ENCODE assay signal across 21 cellular contexts in genomic region chr1:31196685-31197084, GRCh38. TPM values are rescaled to one million over a fixed set of nuclear protein-coding genes. Genes with fewer than 3 reads are reported as not detected.
DNase-seq lines count a peak whose midpoint lies in the region; ATAC-seq and TF ChIP-seq lines count a peak whose summit lies in the region.
"Had no signal": no experiment of that assay in that cellular context is flagged by ENCODE, and none has a peak within 500 bp of the region (broad histone marks: within the 10 kb centered on the region; RNA-seq: fewer than 3 reads in every experiment).

No MANE protein-coding gene starts in this region.

- H3K9me3 Mint-ChIP-seq in stimulated activated naive CD8-positive, alpha-beta T cell treated with anti-CD3 and anti-CD28 coated beads, Interleukin-15, amount 100 ng/mL, for 72 hours, result no peaks in the 10 kb centered on the region
- H3K9me3 Mint-ChIP-seq: activated CD8-positive, alpha-beta T cell treated with anti-CD3 and anti-CD28 coated beads for 36 hours; nephron progenitor cell; stimulated activated naive B cell treated with anti-CD40 and anti-IgM and Interleukin-4, amounts not matched to agents 10 μg/mL and 1 μg/mL and 100 μg/mL, for 72 hours had no signal

- TF ChIP-seq CTCF in PC-3 (conservative IDR thresholded peaks at IDR 0.05; ENCODE audit: low read depth, low read length) (no peak), epithelial cell of proximal tubule (conservative IDR thresholded peaks at IDR 0.05; ENCODE audit: low read depth, low read length) (no peak), osteoblast (IDR thresholded peaks at IDR 0.05; ENCODE audit: extremely low read depth, low read depth, low read length) (no peak)

- H3K27ac Mint-ChIP-seq in stimulated activated naive CD8-positive, alpha-beta T cell treated with anti-CD3 and anti-CD28 coated beads, Interleukin-15, amount 100 ng/mL, for 72 hours, result no peak overlapping the region
- H3K27ac Mint-ChIP-seq: activated CD8-positive, alpha-beta T cell treated with anti-CD3 and anti-CD28 coated beads for 36 hours; nephron progenitor cell; stimulated activated naive B cell treated with anti-CD40 and anti-IgM and Interleukin-4, amounts not matched to agents 10 μg/mL and 1 μg/mL and 100 μg/mL, for 72 hours had no signal

- H4K20me1 ChIP-seq in PC-3 (ENCODE audit: low read length) (no peaks in the 10 kb centered on the region), osteoblast (ENCODE audit: insufficient read depth, low read length) (no peaks in the 10 kb centered on the region)
- H4K20me1 ChIP-seq: BLaER1 treated with 17β-estradiol and CSF1 and Interleukin-3, amounts not matched to agents 10 nM and 100 nM had no signal

- no peaks in the 10 kb centered on the region for H3F3A ChIP-seq in PC-3 (ENCODE audit: low read length, unreplicated experiment)

- H3K4me2 ChIP-seq in PC-3 (ENCODE audit: low read length) (no peak overlapping the region), osteoblast (ENCODE audit: insufficient read depth, low read length) (no peak overlapping the region)
- H3K4me2 ChIP-seq: BLaER1 treated with 17β-estradiol and CSF1 and Interleukin-3, amounts not matched to agents 10 nM and 100 nM; KMS-11 had no signal

- POLR2A ChIA-PET in PC-3 (lab: Charles Lee; ENCODE audit: unreplicated experiment), result no interaction called here

- intact Hi-C loops in PC-3 (cut with micrococcal nuclease), result no loop called here

- H3K27ac ChIP-seq in PC-3 (ENCODE audit: low read length) (no peak overlapping the region), osteoblast (ENCODE audit: low read depth, low read length) (no peak overlapping the region)
- H3K27ac ChIP-seq: BLaER1 treated with 17β-estradiol and CSF1 and Interleukin-3, amounts not matched to agents 10 nM and 100 nM; colonic mucosa; KMS-11; upper lobe of left lung had no signal

- H3K4me3 ChIP-seq in PC-3 (ENCODE audit: low read length) (no peak overlapping the region), epithelial cell of proximal tubule (ENCODE audit: low read depth, low read length) (no peak overlapping the region), osteoblast (ENCODE audit: insufficient read depth, low read length) (no peak overlapping the region)
- H3K4me3 ChIP-seq: BLaER1 treated with 17β-estradiol and CSF1 and Interleukin-3, amounts not matched to agents 10 nM and 100 nM; colonic mucosa; HAP-1; lung; upper lobe of left lung had no signal

- no peak overlapping the region for H3K9ac ChIP-seq in PC-3 (ENCODE audit: low read length)
- H3K9ac ChIP-seq: BLaER1 treated with 17β-estradiol and CSF1 and Interleukin-3, amounts not matched to agents 10 nM and 100 nM; KMS-11 had no signal

- H3K36me3 ChIP-seq in PC-3 (ENCODE audit: low read depth, low read length) (no peaks in the 10 kb centered on the region), osteoblast (ENCODE audit: insufficient read depth, low read length) (no peaks in the 10 kb centered on the region)
- H3K36me3 ChIP-seq: BLaER1 treated with 17β-estradiol and CSF1 and Interleukin-3, amounts not matched to agents 10 nM and 100 nM; colonic mucosa; HAP-1; upper lobe of left lung had no signal

- H3K9me3 ChIP-seq in PC-3 (ENCODE audit: low read length) (no peaks in the 10 kb centered on the region), osteoblast (ENCODE audit: low read depth, low read length) (no peaks in the 10 kb centered on the region)
- H3K9me3 ChIP-seq: BLaER1 treated with 17β-estradiol and CSF1 and Interleukin-3, amounts not matched to agents 10 nM and 100 nM; colonic mucosa; HAP-1; upper lobe of left lung had no signal

- no TSS peak for BruUV-seq in PC-3 (replicated peaks; lab: Mats Ljungman, UMichigan)

- H3K4me1 Mint-ChIP-seq in stimulated activated naive CD8-positive, alpha-beta T cell treated with anti-CD3 and anti-CD28 coated beads, Interleukin-15, amount 100 ng/mL, for 72 hours, result no peaks in the 10 kb centered on the region
- H3K4me1 Mint-ChIP-seq: stimulated activated naive B cell treated with anti-CD40 and anti-IgM and Interleukin-4, amounts not matched to agents 10 μg/mL and 1 μg/mL and 100 μg/mL, for 72 hours had no signal

- ATAC-seq in PC-3, result peak; percentile 80
- ATAC-seq in stimulated activated naive CD8-positive, alpha-beta T cell treated with anti-CD3 and anti-CD28 coated beads, Interleukin-15, amount 100 ng/mL, for 72 hours, result no peak
- ATAC-seq in HG03571 (IDR thresholded peaks at IDR 0.05; ENCODE audit: unreplicated experiment), result no peak
- ATAC-seq: activated CD8-positive, alpha-beta T cell treated with anti-CD3 and anti-CD28 coated beads for 36 hours; stimulated activated naive B cell treated with anti-CD40 and anti-IgM and Interleukin-4, amounts not matched to agents 10 μg/mL and 1 μg/mL and 100 μg/mL, for 72 hours had no signal

- no peaks in the 10 kb centered on the region for H3K9me2 ChIP-seq in PC-3 (replicated peaks; ENCODE audit: low read length)

- H3K4me3 Mint-ChIP-seq in stimulated activated naive CD8-positive, alpha-beta T cell treated with anti-CD3 and anti-CD28 coated beads, Interleukin-15, amount 100 ng/mL, for 72 hours, result no peak overlapping the region
- H3K4me3 Mint-ChIP-seq: activated CD8-positive, alpha-beta T cell treated with anti-CD3 and anti-CD28 coated beads for 36 hours; nephron progenitor cell; stimulated activated naive B cell treated with anti-CD40 and anti-IgM and Interleukin-4, amounts not matched to agents 10 μg/mL and 1 μg/mL and 100 μg/mL, for 72 hours had no signal

- DNase-seq in GM04503 (ENCODE audit: low read depth), result peak; percentile 57
- peak; percentile 86 for DNase-seq in PC-3
- peak; percentile 59 for DNase-seq in epithelial cell of proximal tubule (ENCODE audit: low read depth)
- peak; percentile 94 for DNase-seq in osteoblast (ENCODE audit: insufficient read length, low spot score, missing footprints)
- DNase-seq in activated CD4-positive, alpha-beta T cell treated with anti-CD3 and anti-CD28 coated beads, Interleukin-2, amount 50 U/mL, for 48 hours, result no peak
- no peak for DNase-seq in stimulated activated naive CD8-positive, alpha-beta T cell treated with anti-CD3 and anti-CD28 coated beads, Interleukin-15, amount 100 ng/mL, for 72 hours
- no peak for DNase-seq in Ammon's horn (ENCODE audit: low spot score)
- DNase-seq: activated CD8-positive, alpha-beta T cell treated with anti-CD3 and anti-CD28 coated beads for 36 hours; colonic mucosa; DMS53; NCI-H187; NCI-H510A; nephron progenitor cell; stimulated activated naive B cell treated with anti-CD40 and anti-IgM and Interleukin-4, amounts not matched to agents 10 μg/mL and 1 μg/mL and 100 μg/mL, for 72 hours; upper lobe of left lung had no signal

- H3K79me2 ChIP-seq in PC-3 (ENCODE audit: low read length) (no peaks in the 10 kb centered on the region), osteoblast (ENCODE audit: insufficient read depth, low read length) (no peaks in the 10 kb centered on the region)

- H3K4me1 ChIP-seq in PC-3 (ENCODE audit: insufficient read depth, low read length) (no peaks in the 10 kb centered on the region), osteoblast (ENCODE audit: insufficient read depth, low read length) (no peaks in the 10 kb centered on the region)
- H3K4me1 ChIP-seq: BLaER1 treated with 17β-estradiol and CSF1 and Interleukin-3, amounts not matched to agents 10 nM and 100 nM; colonic mucosa; HAP-1; upper lobe of left lung had no signal

- CTCF ChIA-PET in PC-3 (lab: Charles Lee), result no interaction called here

- H2AFZ ChIP-seq in PC-3 (ENCODE audit: low read length), result no peak overlapping the region
- H2AFZ ChIP-seq in osteoblast (ENCODE audit: low read length), result no peak overlapping the region

- H3K27me3 Mint-ChIP-seq in stimulated activated naive CD8-positive, alpha-beta T cell treated with anti-CD3 and anti-CD28 coated beads, Interleukin-15, amount 100 ng/mL, for 72 hours, result peaks cover 5% of the 10 kb centered on the region

- no peaks in the 10 kb centered on the region for H3K27me3 ChIP-seq in PC-3 (ENCODE audit: low read length)
- H3K27me3 ChIP-seq in osteoblast (ENCODE audit: insufficient read depth, low read length), result no peaks in the 10 kb centered on the region
- H3K27me3 ChIP-seq: BLaER1 treated with 17β-estradiol and CSF1 and Interleukin-3, amounts not matched to agents 10 nM and 100 nM; colonic mucosa; upper lobe of left lung had no signal

RNA-seq across cellular contexts. Expression of gene NKAIN1, which starts 43.0 kb away (rescaled TPM):
- 0.18 and 0.75 TPM in 2 replicates for total RNA-seq in PC-3 (2014; rRNA removed)
- 0.81 and 0.94 TPM in 2 replicates for total RNA-seq in epithelial cell of proximal tubule
- not detected in 2 replicates for total RNA-seq in osteoblast
- total RNA-seq: activated CD8-positive, alpha-beta T cell treated with anti-CD3 and anti-CD28 coated beads for 36 hours; lung; OCI-LY7 had no signal

Comparison
In these comparisons a context has a peak if more than half of its experiments do, and no peak if none do; other contexts are left out.
1. DNase-seq: peak in GM04503 (single experiment), PC-3 (single experiment), epithelial cell of proximal tubule (single experiment) and osteoblast (single experiment); none in activated CD4-positive, alpha-beta T cell treated with anti-CD3 and anti-CD28 coated beads, Interleukin-2, amount 50 U/mL, for 48 hours (0 of 2), stimulated activated naive CD8-positive, alpha-beta T cell treated with anti-CD3 and anti-CD28 coated beads, Interleukin-15, amount 100 ng/mL, for 72 hours (0 of 2) and Ammon's horn (single experiment).